27 cellular contexts compared by ENCODE assay signal in genomic region chr10:65128277-65128676, GRCh38.
"Had no signal": no experiment of that assay in that cellular context is flagged by ENCODE, and none has a peak within 500 bp of the region (broad histone marks: within the 10 kb centered on the region; RNA-seq: fewer than 3 reads in every experiment).

No MANE protein-coding gene starts in this region.

- H3K27me3 Mint-ChIP-seq: dendritic cell treated with granulocyte-macrophage colony-stimulating factor and Interleukin-4, amounts not matched to agents 40 ng/mL and 50 ng/mL, for 4 days; effector memory CD8-positive, alpha-beta T cell had no signal

- H3K27ac ChIP-seq: colonic mucosa, epithelial cell of prostate, esophagus squamous epithelium, gastroesophageal sphincter, heart left ventricle, hepatocyte, lower lobe of right lung had no signal

- ATAC-seq: effector memory CD8-positive, alpha-beta T cell; esophagus mucosa; gastroesophageal sphincter; heart left ventricle; left colon; left lobe of liver; left ventricle myocardium superior; lower lobe of right lung; mucosa of descending colon had no signal

- H3K27ac Mint-ChIP-seq: dendritic cell treated with granulocyte-macrophage colony-stimulating factor and Interleukin-4, amounts not matched to agents 40 ng/mL and 50 ng/mL, for 4 days; effector memory CD8-positive, alpha-beta T cell; endodermal cell; immature natural killer cell; mesothelial cell of epicardium had no signal

- H3K9me3 ChIP-seq: colonic mucosa, esophagus squamous epithelium, gastroesophageal sphincter, heart left ventricle, lower lobe of right lung, mucosa of descending colon had no signal

- H3K4me1 Mint-ChIP-seq: immature natural killer cell, mesothelial cell of epicardium had no signal

- H3K9me3 Mint-ChIP-seq: dendritic cell treated with granulocyte-macrophage colony-stimulating factor and Interleukin-4, amounts not matched to agents 40 ng/mL and 50 ng/mL, for 4 days; endodermal cell; mesothelial cell of epicardium had no signal

- H3K4me3 ChIP-seq: colonic mucosa, esophagus squamous epithelium, gastroesophageal sphincter, heart left ventricle, hepatocyte, lower lobe of right lung, mucosa of descending colon had no signal

- H3K4me2 ChIP-seq: hepatocyte had no signal

- DNase-seq: colonic mucosa; cortex of kidney; effector CD8-positive, alpha-beta T cell; effector memory CD8-positive, alpha-beta T cell; endodermal cell; erythroblast; esophagus squamous epithelium; foreskin fibroblast; foreskin melanocyte; heart left ventricle; hypothalamus; immature natural killer cell; islet precursor cell; kidney; kidney glomerular epithelial cell; left colon; left ventricle myocardium superior; lower lobe of right lung; mesenchymal stem cell; mucosa of descending colon had no signal

- H3K4me3 Mint-ChIP-seq: dendritic cell treated with granulocyte-macrophage colony-stimulating factor and Interleukin-4, amounts not matched to agents 40 ng/mL and 50 ng/mL, for 4 days; effector memory CD8-positive, alpha-beta T cell; endodermal cell; immature natural killer cell; mesothelial cell of epicardium had no signal

- H3K36me3 Mint-ChIP-seq: immature natural killer cell, mesothelial cell of epicardium had no signal

- H3K79me2 ChIP-seq: hepatocyte had no signal

- H3K27me3 ChIP-seq: colonic mucosa, esophagus squamous epithelium, gastroesophageal sphincter, heart left ventricle, hepatocyte had no signal

- H3K4me1 ChIP-seq: colonic mucosa, esophagus squamous epithelium, gastroesophageal sphincter, heart left ventricle, lower lobe of right lung had no signal

- H2AFZ ChIP-seq: hepatocyte had no signal

- H3K36me3 ChIP-seq: colonic mucosa, esophagus squamous epithelium, gastroesophageal sphincter, heart left ventricle, lower lobe of right lung had no signal
